In the genomic region with DNA sequence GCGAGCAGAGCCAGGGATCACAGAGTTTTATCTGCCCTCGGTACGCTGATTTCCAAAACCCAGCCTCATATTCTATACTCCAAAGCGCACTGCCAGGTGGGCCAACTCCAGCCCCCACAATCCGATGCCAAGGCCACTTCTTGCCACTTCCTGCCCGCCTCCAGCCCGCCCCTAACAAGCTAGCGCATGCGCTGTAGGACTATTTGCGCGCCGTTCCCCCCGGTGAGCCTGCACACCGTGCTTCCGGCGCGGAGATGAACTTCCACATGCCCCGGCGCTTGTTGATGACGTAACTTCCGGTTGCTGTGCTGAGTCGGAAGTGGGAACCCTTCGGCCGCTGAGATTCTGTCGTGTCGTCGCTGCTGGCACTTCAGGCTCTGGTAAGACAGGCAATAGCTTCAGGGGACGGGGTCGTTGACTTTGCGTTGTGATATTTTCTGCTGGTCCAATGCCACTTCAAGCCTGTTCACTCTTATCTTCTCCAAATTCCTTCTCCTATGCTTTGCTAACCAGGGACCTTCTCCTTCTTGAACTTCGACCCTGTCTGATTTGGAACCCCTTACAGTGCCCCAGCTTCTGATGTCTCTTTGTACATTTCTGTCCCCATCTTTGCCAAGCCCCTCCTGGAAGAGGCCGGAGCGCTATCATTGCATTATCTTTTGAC, we compare ENCODE assay signal across 1 cellular context.
TF ChIP-seq lines count a peak whose summit lies in the region.

A gene with protein sequence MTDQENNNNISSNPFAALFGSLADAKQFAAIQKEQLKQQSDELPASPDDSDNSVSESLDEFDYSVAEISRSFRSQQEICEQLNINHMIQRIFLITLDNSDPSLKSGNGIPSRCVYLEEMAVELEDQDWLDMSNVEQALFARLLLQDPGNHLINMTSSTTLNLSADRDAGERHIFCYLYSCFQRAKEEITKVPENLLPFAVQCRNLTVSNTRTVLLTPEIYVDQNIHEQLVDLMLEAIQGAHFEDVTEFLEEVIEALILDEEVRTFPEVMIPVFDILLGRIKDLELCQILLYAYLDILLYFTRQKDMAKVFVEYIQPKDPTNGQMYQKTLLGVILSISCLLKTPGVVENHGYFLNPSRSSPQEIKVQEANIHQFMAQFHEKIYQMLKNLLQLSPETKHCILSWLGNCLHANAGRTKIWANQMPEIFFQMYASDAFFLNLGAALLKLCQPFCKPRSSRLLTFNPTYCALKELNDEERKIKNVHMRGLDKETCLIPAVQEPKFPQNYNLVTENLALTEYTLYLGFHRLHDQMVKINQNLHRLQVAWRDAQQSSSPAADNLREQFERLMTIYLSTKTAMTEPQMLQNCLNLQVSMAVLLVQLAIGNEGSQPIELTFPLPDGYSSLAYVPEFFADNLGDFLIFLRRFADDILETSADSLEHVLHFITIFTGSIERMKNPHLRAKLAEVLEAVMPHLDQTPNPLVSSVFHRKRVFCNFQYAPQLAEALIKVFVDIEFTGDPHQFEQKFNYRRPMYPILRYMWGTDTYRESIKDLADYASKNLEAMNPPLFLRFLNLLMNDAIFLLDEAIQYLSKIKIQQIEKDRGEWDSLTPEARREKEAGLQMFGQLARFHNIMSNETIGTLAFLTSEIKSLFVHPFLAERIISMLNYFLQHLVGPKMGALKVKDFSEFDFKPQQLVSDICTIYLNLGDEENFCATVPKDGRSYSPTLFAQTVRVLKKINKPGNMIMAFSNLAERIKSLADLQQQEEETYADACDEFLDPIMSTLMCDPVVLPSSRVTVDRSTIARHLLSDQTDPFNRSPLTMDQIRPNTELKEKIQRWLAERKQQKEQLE (plus strand): TSS at position 306 of the 664 bp plus-strand sequence. CDS start 5,481 bp downstream, outside the sequence.

TF ChIP-seq in K562, 482 proteins besides CTCF, POLR2A, EP300 and RAD21 (continued from another document and continues in another):
- TF ChIP-seq, protein P1, sequence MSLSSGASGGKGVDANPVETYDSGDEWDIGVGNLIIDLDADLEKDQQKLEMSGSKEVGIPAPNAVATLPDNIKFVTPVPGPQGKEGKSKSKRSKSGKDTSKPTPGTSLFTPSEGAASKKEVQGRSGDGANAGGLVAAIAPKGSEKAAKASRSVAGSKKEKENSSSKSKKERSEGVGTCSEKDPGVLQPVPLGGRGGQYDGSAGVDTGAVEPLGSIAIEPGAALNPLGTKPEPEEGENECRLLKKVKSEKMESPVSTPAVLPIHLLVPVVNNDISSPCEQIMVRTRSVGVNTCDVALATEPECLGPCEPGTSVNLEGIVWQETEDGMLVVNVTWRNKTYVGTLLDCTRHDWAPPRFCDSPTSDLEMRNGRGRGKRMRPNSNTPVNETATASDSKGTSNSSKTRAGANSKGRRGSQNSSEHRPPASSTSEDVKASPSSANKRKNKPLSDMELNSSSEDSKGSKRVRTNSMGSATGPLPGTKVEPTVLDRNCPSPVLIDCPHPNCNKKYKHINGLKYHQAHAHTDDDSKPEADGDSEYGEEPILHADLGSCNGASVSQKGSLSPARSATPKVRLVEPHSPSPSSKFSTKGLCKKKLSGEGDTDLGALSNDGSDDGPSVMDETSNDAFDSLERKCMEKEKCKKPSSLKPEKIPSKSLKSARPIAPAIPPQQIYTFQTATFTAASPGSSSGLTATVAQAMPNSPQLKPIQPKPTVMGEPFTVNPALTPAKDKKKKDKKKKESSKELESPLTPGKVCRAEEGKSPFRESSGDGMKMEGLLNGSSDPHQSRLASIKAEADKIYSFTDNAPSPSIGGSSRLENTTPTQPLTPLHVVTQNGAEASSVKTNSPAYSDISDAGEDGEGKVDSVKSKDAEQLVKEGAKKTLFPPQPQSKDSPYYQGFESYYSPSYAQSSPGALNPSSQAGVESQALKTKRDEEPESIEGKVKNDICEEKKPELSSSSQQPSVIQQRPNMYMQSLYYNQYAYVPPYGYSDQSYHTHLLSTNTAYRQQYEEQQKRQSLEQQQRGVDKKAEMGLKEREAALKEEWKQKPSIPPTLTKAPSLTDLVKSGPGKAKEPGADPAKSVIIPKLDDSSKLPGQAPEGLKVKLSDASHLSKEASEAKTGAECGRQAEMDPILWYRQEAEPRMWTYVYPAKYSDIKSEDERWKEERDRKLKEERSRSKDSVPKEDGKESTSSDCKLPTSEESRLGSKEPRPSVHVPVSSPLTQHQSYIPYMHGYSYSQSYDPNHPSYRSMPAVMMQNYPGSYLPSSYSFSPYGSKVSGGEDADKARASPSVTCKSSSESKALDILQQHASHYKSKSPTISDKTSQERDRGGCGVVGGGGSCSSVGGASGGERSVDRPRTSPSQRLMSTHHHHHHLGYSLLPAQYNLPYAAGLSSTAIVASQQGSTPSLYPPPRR (CRISPR knock-in tag; IDR thresholded peaks at IDR 0.05; ENCODE audit: borderline replicate concordance) = no peak
- TF ChIP-seq ARID2 (IDR thresholded peaks at IDR 0.05) (no peak), ETS2 (tag; IDR thresholded peaks at IDR 0.05; ENCODE audit: borderline replicate concordance, poor library complexity, severe bottlenecking) (no peak), FOSL1 (tag; conservative IDR thresholded peaks at IDR 0.05) (peak; percentile 49; the same call in 1 of the 2 replicates), FOXJ2 (tag; IDR thresholded peaks at IDR 0.05) (no peak), ZNF41 (CRISPR knock-in tag; conservative IDR thresholded peaks at IDR 0.05) (no peak; the same call in 1 of the 2 replicates), FOS (IDR thresholded peaks at IDR 0.05; ENCODE audit: extremely low read depth, insufficient read length) (no peak), HDAC3 (IDR thresholded peaks at IDR 0.05; ENCODE audit: borderline replicate concordance, partially characterized antibody) (no peak), POU5F1 (IDR thresholded peaks at IDR 0.05; ENCODE audit: borderline replicate concordance, low read depth, low read length, partially characterized antibody) (no peak), ZNF436 (CRISPR knock-in tag; IDR thresholded peaks at IDR 0.05) (no peak), RHOXF2B (CRISPR knock-in tag; conservative IDR thresholded peaks at IDR 0.05) (no peak), TBL1XR1 (IDR thresholded peaks at IDR 0.05; ENCODE audit: low read length in 2 of 2) (peak in 1 of 2 experiments; percentile 91; a peak in 2 of 4 replicates), BACH1 (tag; IDR thresholded peaks at IDR 0.05) (peak; percentile 89), IFI16 (CRISPR knock-in tag; IDR thresholded peaks at IDR 0.05) (no peak), ZNF12 (CRISPR knock-in tag; IDR thresholded peaks at IDR 0.05) (no peak), HNRNPLL (IDR thresholded peaks at IDR 0.05; ENCODE audit: low read depth, low read length, poor library complexity, severe bottlenecking) (no peak), KDM5B (IDR thresholded peaks at IDR 0.05; ENCODE audit: insufficient replicate concordance, low read depth, low read length) (peak; percentile 93), NCOA1 (IDR thresholded peaks at IDR 0.05; ENCODE audit: low read depth) (peak; percentile 52; the same call in 1 of the 2 replicates), RBM39 (optimal IDR thresholded peaks at IDR 0.05; ENCODE audit: low read depth, low read length) (no peak), NEUROD1 (IDR thresholded peaks at IDR 0.05; ENCODE audit: borderline replicate concordance, low read depth, low read length, partially characterized antibody) (no peak), ETV5 (CRISPR knock-in tag; IDR thresholded peaks at IDR 0.05; ENCODE audit: low read depth) (peak; percentile 88), COPS2 (conservative IDR thresholded peaks at IDR 0.05) (no peak), KDM4B (IDR thresholded peaks at IDR 0.05; ENCODE audit: borderline replicate concordance in 2 of 2, low read depth in 1 of 2) (peak in 1 of 2 experiments; percentile 90; a peak in 2 of 4 replicates), ZNF354B (CRISPR knock-in tag; IDR thresholded peaks at IDR 0.05) (no peak), ZNF830 (CRISPR knock-in tag; IDR thresholded peaks at IDR 0.05) (no peak), ZNF551 (CRISPR knock-in tag; IDR thresholded peaks at IDR 0.05) (no peak), TARDBP (IDR thresholded peaks at IDR 0.05) (no peak), GATAD2B (IDR thresholded peaks at IDR 0.05; ENCODE audit: borderline replicate concordance) (0 out of 2 replicates have a peak, but pooled peaks have one; percentile 31), ZFP1 (CRISPR knock-in tag; IDR thresholded peaks at IDR 0.05) (no peak), DPF2 (IDR thresholded peaks at IDR 0.05) (no peak; the same call in 1 of the 2 replicates), SPI1 (IDR thresholded peaks at IDR 0.05; ENCODE audit: borderline replicate concordance, low read depth, low read length) (peak; percentile 20; the same call in 1 of the 2 replicates), ZNF76 (CRISPR knock-in tag; IDR thresholded peaks at IDR 0.05; ENCODE audit: borderline replicate concordance) (no peak), MCM7 (IDR thresholded peaks at IDR 0.05) (no peak), ZNF707 (CRISPR knock-in tag; conservative IDR thresholded peaks at IDR 0.05) (no peak)
- TF ChIP-seq, protein P2, sequence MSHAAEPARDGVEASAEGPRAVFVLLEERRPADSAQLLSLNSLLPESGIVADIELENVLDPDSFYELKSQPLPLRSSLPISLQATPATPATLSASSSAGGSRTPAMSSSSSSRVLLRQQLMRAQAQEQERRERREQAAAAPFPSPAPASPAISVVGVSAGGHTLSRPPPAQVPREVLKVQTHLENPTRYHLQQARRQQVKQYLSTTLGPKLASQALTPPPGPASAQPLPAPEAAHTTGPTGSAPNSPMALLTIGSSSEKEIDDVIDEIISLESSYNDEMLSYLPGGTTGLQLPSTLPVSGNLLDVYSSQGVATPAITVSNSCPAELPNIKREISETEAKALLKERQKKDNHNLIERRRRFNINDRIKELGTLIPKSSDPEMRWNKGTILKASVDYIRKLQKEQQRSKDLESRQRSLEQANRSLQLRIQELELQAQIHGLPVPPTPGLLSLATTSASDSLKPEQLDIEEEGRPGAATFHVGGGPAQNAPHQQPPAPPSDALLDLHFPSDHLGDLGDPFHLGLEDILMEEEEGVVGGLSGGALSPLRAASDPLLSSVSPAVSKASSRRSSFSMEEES (CRISPR knock-in tag; IDR thresholded peaks at IDR 0.05) = no peak
- TF ChIP-seq, protein P3, sequence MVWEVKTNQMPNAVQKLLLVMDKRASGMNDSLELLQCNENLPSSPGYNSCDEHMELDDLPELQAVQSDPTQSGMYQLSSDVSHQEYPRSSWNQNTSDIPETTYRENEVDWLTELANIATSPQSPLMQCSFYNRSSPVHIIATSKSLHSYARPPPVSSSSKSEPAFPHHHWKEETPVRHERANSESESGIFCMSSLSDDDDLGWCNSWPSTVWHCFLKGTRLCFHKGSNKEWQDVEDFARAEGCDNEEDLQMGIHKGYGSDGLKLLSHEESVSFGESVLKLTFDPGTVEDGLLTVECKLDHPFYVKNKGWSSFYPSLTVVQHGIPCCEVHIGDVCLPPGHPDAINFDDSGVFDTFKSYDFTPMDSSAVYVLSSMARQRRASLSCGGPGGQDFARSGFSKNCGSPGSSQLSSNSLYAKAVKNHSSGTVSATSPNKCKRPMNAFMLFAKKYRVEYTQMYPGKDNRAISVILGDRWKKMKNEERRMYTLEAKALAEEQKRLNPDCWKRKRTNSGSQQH (CRISPR knock-in tag; IDR thresholded peaks at IDR 0.05) = no peak
- TF ChIP-seq, protein P4, sequence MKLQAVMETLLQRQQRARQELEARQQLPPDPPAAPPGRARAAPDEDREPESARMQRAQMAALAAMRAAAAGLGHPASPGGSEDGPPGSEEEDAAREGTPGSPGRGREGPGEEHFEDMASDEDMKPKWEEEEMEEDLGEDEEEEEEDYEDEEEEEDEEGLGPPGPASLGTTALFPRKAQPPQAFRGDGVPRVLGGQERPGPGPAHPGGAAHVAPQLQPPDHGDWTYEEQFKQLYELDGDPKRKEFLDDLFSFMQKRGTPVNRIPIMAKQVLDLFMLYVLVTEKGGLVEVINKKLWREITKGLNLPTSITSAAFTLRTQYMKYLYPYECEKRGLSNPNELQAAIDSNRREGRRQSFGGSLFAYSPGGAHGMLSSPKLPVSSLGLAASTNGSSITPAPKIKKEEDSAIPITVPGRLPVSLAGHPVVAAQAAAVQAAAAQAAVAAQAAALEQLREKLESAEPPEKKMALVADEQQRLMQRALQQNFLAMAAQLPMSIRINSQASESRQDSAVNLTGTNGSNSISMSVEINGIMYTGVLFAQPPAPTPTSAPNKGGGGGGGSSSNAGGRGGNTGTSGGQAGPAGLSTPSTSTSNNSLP (IDR thresholded peaks at IDR 0.05; ENCODE audit: borderline replicate concordance, low read depth, low read length) = no peak
- TF ChIP-seq, protein P5, sequence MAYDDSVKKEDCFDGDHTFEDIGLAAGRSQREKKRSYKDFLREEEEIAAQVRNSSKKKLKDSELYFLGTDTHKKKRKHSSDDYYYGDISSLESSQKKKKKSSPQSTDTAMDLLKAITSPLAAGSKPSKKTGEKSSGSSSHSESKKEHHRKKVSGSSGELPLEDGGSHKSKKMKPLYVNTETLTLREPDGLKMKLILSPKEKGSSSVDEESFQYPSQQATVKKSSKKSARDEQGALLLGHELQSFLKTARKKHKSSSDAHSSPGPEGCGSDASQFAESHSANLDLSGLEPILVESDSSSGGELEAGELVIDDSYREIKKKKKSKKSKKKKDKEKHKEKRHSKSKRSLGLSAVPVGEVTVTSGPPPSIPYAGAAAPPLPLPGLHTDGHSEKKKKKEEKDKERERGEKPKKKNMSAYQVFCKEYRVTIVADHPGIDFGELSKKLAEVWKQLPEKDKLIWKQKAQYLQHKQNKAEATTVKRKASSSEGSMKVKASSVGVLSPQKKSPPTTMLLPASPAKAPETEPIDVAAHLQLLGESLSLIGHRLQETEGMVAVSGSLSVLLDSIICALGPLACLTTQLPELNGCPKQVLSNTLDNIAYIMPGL (CRISPR knock-in tag; IDR thresholded peaks at IDR 0.05) = 0 out of 2 replicates have a peak, but pooled peaks have one; percentile 63
- TF ChIP-seq, protein P6, sequence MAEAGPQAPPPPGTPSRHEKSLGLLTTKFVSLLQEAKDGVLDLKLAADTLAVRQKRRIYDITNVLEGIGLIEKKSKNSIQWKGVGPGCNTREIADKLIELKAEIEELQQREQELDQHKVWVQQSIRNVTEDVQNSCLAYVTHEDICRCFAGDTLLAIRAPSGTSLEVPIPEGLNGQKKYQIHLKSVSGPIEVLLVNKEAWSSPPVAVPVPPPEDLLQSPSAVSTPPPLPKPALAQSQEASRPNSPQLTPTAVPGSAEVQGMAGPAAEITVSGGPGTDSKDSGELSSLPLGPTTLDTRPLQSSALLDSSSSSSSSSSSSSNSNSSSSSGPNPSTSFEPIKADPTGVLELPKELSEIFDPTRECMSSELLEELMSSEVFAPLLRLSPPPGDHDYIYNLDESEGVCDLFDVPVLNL (CRISPR knock-in tag; IDR thresholded peaks at IDR 0.05; ENCODE audit: low read depth) = no peak
- TF ChIP-seq, protein P7, sequence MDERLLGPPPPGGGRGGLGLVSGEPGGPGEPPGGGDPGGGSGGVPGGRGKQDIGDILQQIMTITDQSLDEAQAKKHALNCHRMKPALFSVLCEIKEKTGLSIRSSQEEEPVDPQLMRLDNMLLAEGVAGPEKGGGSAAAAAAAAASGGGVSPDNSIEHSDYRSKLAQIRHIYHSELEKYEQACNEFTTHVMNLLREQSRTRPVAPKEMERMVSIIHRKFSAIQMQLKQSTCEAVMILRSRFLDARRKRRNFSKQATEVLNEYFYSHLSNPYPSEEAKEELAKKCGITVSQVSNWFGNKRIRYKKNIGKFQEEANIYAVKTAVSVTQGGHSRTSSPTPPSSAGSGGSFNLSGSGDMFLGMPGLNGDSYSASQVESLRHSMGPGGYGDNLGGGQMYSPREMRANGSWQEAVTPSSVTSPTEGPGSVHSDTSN (CRISPR knock-in tag; IDR thresholded peaks at IDR 0.05; ENCODE audit: low read depth) = no peak
- TF ChIP-seq, protein P7 (tag; conservative IDR thresholded peaks at IDR 0.05; ENCODE audit: low read depth) = no peak
